In the genomic region with DNA sequence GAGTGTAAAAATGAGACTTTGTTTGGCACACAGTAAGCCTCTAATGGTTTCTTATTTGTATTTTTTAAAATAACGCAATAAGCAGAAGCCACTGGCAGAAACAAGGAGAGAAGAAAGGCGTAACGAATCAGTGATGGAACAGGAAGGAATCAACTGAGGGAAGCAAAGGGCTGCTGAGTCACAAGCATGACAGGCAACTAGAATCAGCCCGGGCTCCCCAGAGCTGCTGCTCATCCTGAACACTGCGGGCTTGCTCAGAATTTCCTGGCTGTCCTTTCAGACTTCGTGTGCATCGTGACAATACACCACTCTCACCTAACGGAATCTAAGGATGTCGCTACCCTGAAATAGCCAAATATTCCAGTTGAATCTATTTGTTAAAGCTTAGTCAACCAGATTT, we compare ENCODE assay signal across 9 cellular contexts. TPM values are rescaled to one million over a fixed set of nuclear protein-coding genes. Genes with fewer than 3 reads are reported as not detected.
DNase-seq lines count a peak whose midpoint lies in the region; ATAC-seq lines count a peak whose summit lies in the region.
"Had no signal": no experiment of that assay in that cellular context is flagged by ENCODE, and none has a peak within 500 bp of the region (broad histone marks: within the 10 kb centered on the region; RNA-seq: fewer than 3 reads in every experiment).

No MANE protein-coding gene starts in this region.

- in situ Hi-C loops in KBM-7 (cut with MboI; ENCODE audit: low pct_unique_long_range_greater_than_20kb, low sequenced_read_pairs), result no loop called here

- ATAC-seq in GM21390 (IDR thresholded peaks at IDR 0.05; ENCODE audit: unreplicated experiment) (no peak), HG02798 (IDR thresholded peaks at IDR 0.05; ENCODE audit: poor library complexity, unreplicated experiment) (no peak)

- DNase-seq in A172 (ENCODE audit: low spot score) (peak; percentile 88), KBM-7 (peak; percentile 61), astrocyte of the hippocampus (ENCODE audit: low read depth, low spot score) (peak; percentile 45), kidney glomerular epithelial cell (lab: John Stamatoyannopoulos, UW) (peak; percentile 24), NK-92 (lab: John Stamatoyannopoulos, UW; ENCODE audit: unreplicated experiment) (no peak)
- no peak for DNase-seq in activated T-cell treated with anti-CD3 and anti-CD28 coated beads, Interleukin-2, amount 50 U/mL, for 1 hour
- DNase-seq: Karpas-422 had no signal

RNA-seq across cellular contexts. Expression of gene RGS2, which starts 20.7 kb away (rescaled TPM):
- total RNA-seq in A172 (2014; rRNA removed; shearing (Covaris generic)), result 1.5 and 3.8 TPM in 2 replicates

Comparison
In these comparisons a context has a peak if more than half of its experiments do, and no peak if none do; other contexts are left out.
1. DNase-seq: peak in A172 (single experiment), KBM-7 (single experiment), astrocyte of the hippocampus (single experiment) and kidney glomerular epithelial cell (single experiment); none in activated T-cell treated with anti-CD3 and anti-CD28 coated beads, Interleukin-2, amount 50 U/mL, for 1 hour (single experiment) and NK-92 (single experiment).